Comparison of ENCODE assay signal across 8 cellular contexts in the genomic region with DNA sequence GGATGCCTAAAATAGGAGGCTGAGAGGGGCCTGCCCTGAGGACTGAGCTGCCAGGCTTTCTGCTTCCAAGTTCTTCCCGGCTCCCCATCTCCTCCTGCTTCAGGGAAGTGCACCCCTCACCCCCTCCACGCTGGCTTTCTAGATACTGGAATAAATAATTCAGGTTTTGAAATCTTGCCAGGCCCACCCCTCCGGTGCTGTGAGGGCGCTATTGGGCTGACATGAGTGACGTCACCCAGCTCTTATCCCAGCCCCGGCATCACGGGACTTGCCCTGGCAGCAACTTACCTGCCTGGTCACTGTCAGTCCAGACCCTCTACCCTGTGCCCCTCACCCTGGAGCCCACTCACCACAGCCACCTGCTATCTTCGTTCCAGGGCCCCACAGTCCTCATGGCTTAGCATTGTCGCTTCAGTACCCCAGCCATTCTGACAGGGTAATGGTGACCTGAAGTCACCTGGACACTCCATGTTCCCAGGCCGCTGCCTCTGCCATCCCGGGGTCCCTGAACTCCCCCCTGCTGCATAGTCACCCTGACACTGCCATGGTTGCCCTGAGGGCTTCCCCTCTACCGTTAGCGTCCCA. TPM values are rescaled to one million over a fixed set of nuclear protein-coding genes. Genes with fewer than 3 reads are reported as not detected.
DNase-seq lines count a peak whose midpoint lies in the region; ATAC-seq, FAIRE-seq and TF ChIP-seq lines count a peak whose summit lies in the region.

No MANE protein-coding gene starts in this region.

- peak overlapping the region; percentile 2 to 19 for H3K27ac ChIP-seq in tibial artery

- intact Hi-C loops in tibial artery (cut with DNase I; ENCODE audit: low total_unique reads): loop anchor here (2.0 to 10.0 kb wide), 3 partner anchors 34 to 273 kb away; no protein-coding TSS in a partner anchor

- H3K4me1 Mint-ChIP-seq in endothelial cell (ENCODE audit: unreplicated experiment): peaks cover 27% of the 10 kb centered on the region
- peaks cover 13% of the 10 kb centered on the region for H3K4me1 Mint-ChIP-seq in mesothelial cell of epicardium

- H3K36me3 ChIP-seq in tibial artery: no peaks in the 10 kb centered on the region

- no peaks in the 10 kb centered on the region for H3K9me3 Mint-ChIP-seq in endothelial cell (ENCODE audit: unreplicated experiment)
- H3K9me3 Mint-ChIP-seq in mesothelial cell of epicardium: no peaks in the 10 kb centered on the region

- H3K27ac Mint-ChIP-seq in endothelial cell (ENCODE audit: unreplicated experiment): no peak overlapping the region
- peak overlapping the region; percentile 91 for H3K27ac Mint-ChIP-seq in mesothelial cell of epicardium

- H3K9me3 ChIP-seq in tibial artery: no peaks in the 10 kb centered on the region

- H3K36me3 Mint-ChIP-seq in endothelial cell (ENCODE audit: low read depth, unreplicated experiment) (peaks cover 4% of the 10 kb centered on the region), mesothelial cell of epicardium (no peaks in the 10 kb centered on the region)

- peak overlapping the region; percentile 89 for H3K4me3 Mint-ChIP-seq in endothelial cell (ENCODE audit: unreplicated experiment)
- H3K4me3 Mint-ChIP-seq in mesothelial cell of epicardium: peak overlapping the region; percentile 73

- FAIRE-seq in D721Med (lab: Jason Lieb, UNC): no peak

- DNase-seq in AG08396 (ENCODE audit: low spot score): peak; percentile 72
- DNase-seq in HT-29 (ENCODE audit: low spot score): peak; percentile 64
- DNase-seq in activated CD4-positive, alpha-beta T cell treated with anti-CD3 and anti-CD28 coated beads for 48 hours: peak; percentile 49
- DNase-seq in endothelial cell (ENCODE audit: low spot score): no peak
- no peak for DNase-seq in mesothelial cell of epicardium (ENCODE audit: low spot score in 2 of 2, unreplicated experiment in 2 of 2)
- no peak for DNase-seq in tibial artery
- no peak for DNase-seq in D721Med (ENCODE audit: insufficient read length, low spot score)

- peaks cover 0 to 27% (median 19%) of the 10 kb centered on the region in 4 donors for H3K4me1 ChIP-seq in tibial artery

- ATAC-seq in GM21360 (IDR thresholded peaks at IDR 0.05; ENCODE audit: unreplicated experiment): no peak

- H3K27me3 Mint-ChIP-seq in endothelial cell (ENCODE audit: unreplicated experiment) (peaks cover 15% of the 10 kb centered on the region), mesothelial cell of epicardium (ENCODE audit: low read depth) (peaks cover 8% of the 10 kb centered on the region)

- H3K27me3 ChIP-seq in tibial artery: peaks cover 0 to 6% of the 10 kb centered on the region in 2 donors

- no peak for TF ChIP-seq CTCF in endothelial cell (IDR thresholded peaks at IDR 0.05; ENCODE audit: unreplicated experiment)
- no peak for TF ChIP-seq CTCF in mesothelial cell of epicardium (IDR thresholded peaks at IDR 0.05; ENCODE audit: unreplicated experiment)
- no peak for TF ChIP-seq CTCF in tibial artery (IDR thresholded peaks at IDR 0.05)
- TF ChIP-seq CTCF in D721Med (IDR thresholded peaks at IDR 0.05; ENCODE audit: insufficient read depth, missing control alignments): no peak

- peak overlapping the region; percentile 42 to 53 for H3K4me3 ChIP-seq in tibial artery

RNA-seq across cellular contexts. Expression of a gene that starts 0.8 kb away (rescaled TPM):
- 2.1 and 2.6 TPM in 2 replicates for total RNA-seq in HT-29 (2014; rRNA removed; shearing (Covaris generic))
- total RNA-seq in endothelial cell (ENCODE audit: unreplicated experiment) (2.4 TPM), mesothelial cell of epicardium (1.7 to 2.3 TPM (median 1.7 TPM) in 3 replicates)

RNA-seq across cellular contexts. Expression of a gene that starts 8.5 kb away (rescaled TPM):
- not detected in 2 replicates for total RNA-seq in HT-29 (2014; rRNA removed; shearing (Covaris generic))
- total RNA-seq in endothelial cell (ENCODE audit: unreplicated experiment): 0.72 TPM
- total RNA-seq in mesothelial cell of epicardium: 0.45 to 1.3 TPM (median 0.61 TPM) in 3 replicates

RNA-seq across cellular contexts. Expression of a gene that starts 17.0 kb away (rescaled TPM):
- total RNA-seq in HT-29 (2014; rRNA removed; shearing (Covaris generic)): not detected in 2 replicates
- total RNA-seq in endothelial cell (ENCODE audit: unreplicated experiment): 132 TPM
- total RNA-seq in mesothelial cell of epicardium: 0.22 to 0.24 TPM in 2 of 3 replicates, not detected in the other

RNA-seq across cellular contexts. Expression of a gene that starts 24.8 kb away (rescaled TPM):
- 17.0 and 19.7 TPM in 2 replicates for total RNA-seq in HT-29 (2014; rRNA removed; shearing (Covaris generic))
- 35.7 TPM for total RNA-seq in endothelial cell (ENCODE audit: unreplicated experiment)
- total RNA-seq in mesothelial cell of epicardium: 10.3 to 13.7 TPM (median 11.8 TPM) in 3 replicates

RNA-seq across cellular contexts. Expression of a gene that starts 49.8 kb away (rescaled TPM):
- total RNA-seq in HT-29 (2014; rRNA removed; shearing (Covaris generic)): 17.1 and 21.9 TPM in 2 replicates
- total RNA-seq in endothelial cell (ENCODE audit: unreplicated experiment): 1.3 TPM
- total RNA-seq in mesothelial cell of epicardium: 41.0 to 42.8 TPM (median 42.2 TPM) in 3 replicates

Comparison
In these comparisons a context has a peak if more than half of its experiments do, and no peak if none do; other contexts are left out.
1. DNase-seq: peak in AG08396 (single experiment), HT-29 (single experiment) and activated CD4-positive, alpha-beta T cell treated with anti-CD3 and anti-CD28 coated beads for 48 hours (single experiment); none in endothelial cell (single experiment), mesothelial cell of epicardium (0 of 2), tibial artery (0 of 2) and D721Med (single experiment).
2. RNA of a gene that starts 17.0 kb away (total RNA-seq): 132 TPM in endothelial cell (single experiment); 0.22 to 0.24 TPM in mesothelial cell of epicardium and not detected in HT-29; every median in the first group is over 100 times any median in the second.